Comparison of ENCODE assay signal across 21 cellular contexts in the genomic region with DNA sequence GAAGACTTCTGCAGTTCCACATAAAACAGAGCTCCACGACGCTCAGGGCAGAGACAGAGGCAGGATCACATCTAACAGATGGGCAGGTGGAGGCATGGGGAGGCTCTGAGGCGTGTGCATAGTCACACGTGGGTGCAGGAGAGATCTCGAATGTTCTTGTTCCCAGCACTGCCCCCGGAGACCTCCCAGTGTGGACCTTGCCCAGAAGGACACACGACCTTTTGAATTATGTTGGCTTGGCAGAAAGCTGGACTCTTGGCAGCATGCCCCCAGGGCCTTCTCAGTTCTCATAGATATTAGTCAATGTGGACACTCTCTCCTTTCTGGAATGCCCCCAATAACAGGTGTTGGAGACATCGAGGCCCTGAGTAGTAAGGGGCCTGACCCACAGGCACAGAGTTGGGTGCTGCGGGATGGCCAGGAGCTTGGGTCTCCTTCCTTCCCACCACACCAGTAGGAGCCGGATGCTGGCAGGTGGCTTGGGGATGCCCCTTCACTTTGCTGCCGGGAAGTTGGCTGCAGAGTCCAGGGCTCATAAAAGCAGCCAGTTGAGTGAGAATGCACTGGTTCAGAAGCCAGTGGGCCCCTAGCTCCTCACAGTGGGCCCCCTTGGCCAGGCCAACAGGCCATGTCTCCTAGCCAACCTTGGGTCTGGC. TPM values are rescaled to one million over a fixed set of nuclear protein-coding genes. Genes with fewer than 3 reads are reported as not detected.
"Had no signal": no experiment of that assay in that cellular context is flagged by ENCODE, and none has a peak within 500 bp of the region (broad histone marks: within the 10 kb centered on the region; RNA-seq: fewer than 3 reads in every experiment).

No MANE protein-coding gene starts in this region.

- H3K27ac Mint-ChIP-seq: activated CD8-positive, alpha-beta T cell treated with anti-CD3 and anti-CD28 coated beads for 36 hours; activated naive CD8-positive, alpha-beta T cell treated with anti-CD3 and anti-CD28 coated beads, Interleukin-2, amount 10 ng/mL, durations not matched to agents 7 days and 5 days; activated T-helper 17 cell treated with anti-CD3 and anti-CD28 coated beads, Interleukin-2, amount 50 U/mL, for 72 hours; brain; endodermal cell; mesothelial cell of epicardium; neural progenitor cell; stimulated activated naive B cell treated with anti-CD40 and anti-IgM and Interleukin-4, amounts not matched to agents 10 μg/mL and 1 μg/mL and 100 μg/mL, for 72 hours had no signal

- H3K27ac ChIP-seq: dorsolateral prefrontal cortex, epithelial cell of prostate, neural progenitor cell had no signal

- H3K4me1 Mint-ChIP-seq: mesothelial cell of epicardium had no signal

- DNase-seq: activated CD4-positive, alpha-beta T cell treated with anti-CD3 and anti-CD28 coated beads for 48 hours; activated CD4-positive, CD25-positive, alpha-beta regulatory T cell; activated CD8-positive, alpha-beta T cell treated with anti-CD3 and anti-CD28 coated beads for 36 hours; activated naive CD4-positive, alpha-beta T cell treated with Interleukin-2 at 50 U/mL for 16 hours; activated naive CD8-positive, alpha-beta T cell treated with anti-CD3 and anti-CD28 coated beads, Interleukin-2, amount 10 ng/mL, durations not matched to agents 7 days and 5 days; activated T-cell treated with anti-CD3 and anti-CD28 coated beads, Interleukin-2, amount 50 U/mL, for 1 hour; caudate nucleus; endodermal cell; foreskin fibroblast; left colon; stimulated activated naive B cell treated with anti-CD40 and anti-IgM and Interleukin-4, amounts not matched to agents 10 μg/mL and 1 μg/mL and 100 μg/mL, for 72 hours; T1000 had no signal

- H3K4me3 ChIP-seq: dorsolateral prefrontal cortex, lung, neural progenitor cell had no signal

- H3K27me3 Mint-ChIP-seq: activated CD8-positive, alpha-beta T cell treated with anti-CD3 and anti-CD28 coated beads for 36 hours; activated naive CD8-positive, alpha-beta T cell treated with anti-CD3 and anti-CD28 coated beads, Interleukin-2, amount 10 ng/mL, durations not matched to agents 7 days and 5 days; activated T-helper 17 cell treated with anti-CD3 and anti-CD28 coated beads, Interleukin-2, amount 50 U/mL, for 72 hours; stimulated activated naive B cell treated with anti-CD40 and anti-IgM and Interleukin-4, amounts not matched to agents 10 μg/mL and 1 μg/mL and 100 μg/mL, for 72 hours had no signal

- ATAC-seq: activated CD8-positive, alpha-beta T cell treated with anti-CD3 and anti-CD28 coated beads for 36 hours; activated T-helper 17 cell treated with anti-CD3 and anti-CD28 coated beads, Interleukin-2, amount 50 U/mL, for 72 hours; left colon; stimulated activated naive B cell treated with anti-CD40 and anti-IgM and Interleukin-4, amounts not matched to agents 10 μg/mL and 1 μg/mL and 100 μg/mL, for 72 hours had no signal

- H3K36me3 Mint-ChIP-seq: activated naive CD8-positive, alpha-beta T cell treated with anti-CD3 and anti-CD28 coated beads, Interleukin-2, amount 10 ng/mL, durations not matched to agents 7 days and 5 days; brain; mesothelial cell of epicardium; neural progenitor cell; stimulated activated naive B cell treated with anti-CD40 and anti-IgM and Interleukin-4, amounts not matched to agents 10 μg/mL and 1 μg/mL and 100 μg/mL, for 72 hours had no signal

- H3K27me3 ChIP-seq: neural progenitor cell had no signal

- H3K36me3 ChIP-seq: neural progenitor cell had no signal

- H3K9me3 Mint-ChIP-seq: activated CD8-positive, alpha-beta T cell treated with anti-CD3 and anti-CD28 coated beads for 36 hours; activated naive CD8-positive, alpha-beta T cell treated with anti-CD3 and anti-CD28 coated beads, Interleukin-2, amount 10 ng/mL, durations not matched to agents 7 days and 5 days; activated T-helper 17 cell treated with anti-CD3 and anti-CD28 coated beads, Interleukin-2, amount 50 U/mL, for 72 hours; endodermal cell; mesothelial cell of epicardium; neural progenitor cell had no signal

- H3K4me3 Mint-ChIP-seq: activated CD8-positive, alpha-beta T cell treated with anti-CD3 and anti-CD28 coated beads for 36 hours; activated naive CD8-positive, alpha-beta T cell treated with anti-CD3 and anti-CD28 coated beads, Interleukin-2, amount 10 ng/mL, durations not matched to agents 7 days and 5 days; activated T-helper 17 cell treated with anti-CD3 and anti-CD28 coated beads, Interleukin-2, amount 50 U/mL, for 72 hours; brain; endodermal cell; mesothelial cell of epicardium; neural progenitor cell; stimulated activated naive B cell treated with anti-CD40 and anti-IgM and Interleukin-4, amounts not matched to agents 10 μg/mL and 1 μg/mL and 100 μg/mL, for 72 hours had no signal

RNA-seq across cellular contexts. Expression of a gene that starts 12.1 kb away (rescaled TPM):
- total RNA-seq: activated CD8-positive, alpha-beta T cell treated with anti-CD3 and anti-CD28 coated beads for 36 hours; activated naive CD8-positive, alpha-beta T cell treated with anti-CD3 and anti-CD28 coated beads, Interleukin-2, amount 10 ng/mL, durations not matched to agents 7 days and 5 days; endodermal cell; T-helper 1 cell treated with Interleukin-12 subunit alpha and Interleukin-12 subunit beta and Interleukin-4 antibody, amounts not matched to agents 30 ng/mL and 1 ng/mL, for 36 hours; ureter had no signal
